8 cellular contexts compared by ENCODE assay signal in genomic region chr7:47978790-47979144, GRCh38. TPM values are rescaled to one million over a fixed set of nuclear protein-coding genes. Genes with fewer than 3 reads are reported as not detected.
DNase-seq lines count a peak whose midpoint lies in the region; ATAC-seq and TF ChIP-seq lines count a peak whose summit lies in the region.
"Had no signal": no experiment of that assay in that cellular context is flagged by ENCODE, and none has a peak within 500 bp of the region (broad histone marks: within the 10 kb centered on the region; RNA-seq: fewer than 3 reads in every experiment).

No MANE protein-coding gene starts in this region.

- intact Hi-C loops in activated T-helper 2 cell treated with anti-CD3 and anti-CD28 coated beads, Interferon-gamma antibody, Interleukin-2, Interleukin-4, amounts not matched to agents 10 μg/mL and 5 μg/mL and 100 μg/mL, durations not matched to agents 14 hours and 24 hours and 36 hours (cut with micrococcal nuclease): loop anchor here (1.0 to 10.0 kb wide), 6 partner anchors 13 to 316 kb away; partner anchors contain the start of genes C7orf57 and UPP1

- H3K9me3 Mint-ChIP-seq in activated T-helper 2 cell treated with anti-CD3 and anti-CD28 coated beads, Interferon-gamma antibody, Interleukin-2, Interleukin-4, amounts not matched to agents 10 μg/mL and 5 μg/mL and 100 μg/mL, durations not matched to agents 14 hours and 24 hours and 36 hours: peaks cover 4% of the 10 kb centered on the region
- H3K9me3 Mint-ChIP-seq in stimulated activated naive CD8-positive, alpha-beta T cell treated with anti-CD3 and anti-CD28 coated beads, Interleukin-15, amount 100 ng/mL, for 72 hours: no peaks in the 10 kb centered on the region

- H3K9me3 ChIP-seq in iPS-18c (ENCODE audit: control insufficient read depth, insufficient read depth, low read length): no peaks in the 10 kb centered on the region

- peak overlapping the region; percentile 95 for H3K27ac Mint-ChIP-seq in activated T-helper 2 cell treated with anti-CD3 and anti-CD28 coated beads, Interferon-gamma antibody, Interleukin-2, Interleukin-4, amounts not matched to agents 10 μg/mL and 5 μg/mL and 100 μg/mL, durations not matched to agents 14 hours and 24 hours and 36 hours
- H3K27ac Mint-ChIP-seq in stimulated activated naive CD8-positive, alpha-beta T cell treated with anti-CD3 and anti-CD28 coated beads, Interleukin-15, amount 100 ng/mL, for 72 hours: peak overlapping the region; percentile 96 to 99

- TF ChIP-seq CTCF in HL-60 (IDR thresholded peaks at IDR 0.05; ENCODE audit: insufficient read depth, low read length): no peak

- H3K4me3 Mint-ChIP-seq in activated T-helper 2 cell treated with anti-CD3 and anti-CD28 coated beads, Interferon-gamma antibody, Interleukin-2, Interleukin-4, amounts not matched to agents 10 μg/mL and 5 μg/mL and 100 μg/mL, durations not matched to agents 14 hours and 24 hours and 36 hours (ENCODE audit: low read depth): peak overlapping the region; percentile 90
- H3K4me3 Mint-ChIP-seq in stimulated activated naive CD8-positive, alpha-beta T cell treated with anti-CD3 and anti-CD28 coated beads, Interleukin-15, amount 100 ng/mL, for 72 hours: peak overlapping the region; percentile 87 to 94

- peaks cover 18% of the 10 kb centered on the region for H3K4me1 Mint-ChIP-seq in activated T-helper 2 cell treated with anti-CD3 and anti-CD28 coated beads, Interferon-gamma antibody, Interleukin-2, Interleukin-4, amounts not matched to agents 10 μg/mL and 5 μg/mL and 100 μg/mL, durations not matched to agents 14 hours and 24 hours and 36 hours (ENCODE audit: low read depth)
- peaks cover 40% of the 10 kb centered on the region for H3K4me1 Mint-ChIP-seq in stimulated activated naive CD8-positive, alpha-beta T cell treated with anti-CD3 and anti-CD28 coated beads, Interleukin-15, amount 100 ng/mL, for 72 hours

- H3K27ac ChIP-seq in HL-60 (replicated peaks): peak overlapping the region; percentile 89

- H3K27me3 Mint-ChIP-seq in activated T-helper 2 cell treated with anti-CD3 and anti-CD28 coated beads, Interferon-gamma antibody, Interleukin-2, Interleukin-4, amounts not matched to agents 10 μg/mL and 5 μg/mL and 100 μg/mL, durations not matched to agents 14 hours and 24 hours and 36 hours (ENCODE audit: low read depth): peaks cover 1% of the 10 kb centered on the region
- no peaks in the 10 kb centered on the region for H3K27me3 Mint-ChIP-seq in stimulated activated naive CD8-positive, alpha-beta T cell treated with anti-CD3 and anti-CD28 coated beads, Interleukin-15, amount 100 ng/mL, for 72 hours

- H3K4me3 ChIP-seq in HL-60 (replicated peaks; ENCODE audit: insufficient read depth, low read length) (peak overlapping the region; percentile 80), iPS-18c (ENCODE audit: insufficient read depth, low read depth, low read length) (peak overlapping the region; percentile 81)

- peaks cover 40% of the 10 kb centered on the region for H3K36me3 Mint-ChIP-seq in activated T-helper 2 cell treated with anti-CD3 and anti-CD28 coated beads, Interferon-gamma antibody, Interleukin-2, Interleukin-4, amounts not matched to agents 10 μg/mL and 5 μg/mL and 100 μg/mL, durations not matched to agents 14 hours and 24 hours and 36 hours (ENCODE audit: low read depth)

- no peaks in the 10 kb centered on the region for H3K27me3 ChIP-seq in HL-60 (ENCODE audit: insufficient read depth, poor library complexity, severe bottlenecking)

- DNase-seq in HL-60 (ENCODE audit: low read depth in 1 of 2, low spot score in 1 of 2) (no peak), nucleus accumbens (lab: John Stamatoyannopoulos, UW) (no peak), kidney glomerular epithelial cell (lab: John Stamatoyannopoulos, UW) (no peak)
- no peak for DNase-seq in activated T-helper 2 cell treated with anti-CD3 and anti-CD28 coated beads, Interferon-gamma antibody, Interleukin-2, Interleukin-4, amounts not matched to agents 10 μg/mL and 5 μg/mL and 100 μg/mL, durations not matched to agents 14 hours and 24 hours and 36 hours (ENCODE audit: low spot score)
- no peak for DNase-seq in stimulated activated naive CD8-positive, alpha-beta T cell treated with anti-CD3 and anti-CD28 coated beads, Interleukin-15, amount 100 ng/mL, for 72 hours

- no peak for ATAC-seq in stimulated activated naive CD8-positive, alpha-beta T cell treated with anti-CD3 and anti-CD28 coated beads, Interleukin-15, amount 100 ng/mL, for 72 hours
- ATAC-seq in GM18873 (IDR thresholded peaks at IDR 0.05; ENCODE audit: low FRiP score, unreplicated experiment): no peak

RNA-seq across cellular contexts. Expression of gene HUS1, which starts 0.6 kb away (rescaled TPM):
- total RNA-seq in activated T-helper 2 cell treated with anti-CD3 and anti-CD28 coated beads, Interferon-gamma antibody, Interleukin-2, Interleukin-4, amounts not matched to agents 10 μg/mL and 5 μg/mL and 100 μg/mL, durations not matched to agents 14 hours and 24 hours and 36 hours: 33.8 and 36.6 TPM in 2 replicates

RNA-seq across cellular contexts. Expression of gene PKD1L1, which starts 30.5 kb away (rescaled TPM):
- total RNA-seq in activated T-helper 2 cell treated with anti-CD3 and anti-CD28 coated beads, Interferon-gamma antibody, Interleukin-2, Interleukin-4, amounts not matched to agents 10 μg/mL and 5 μg/mL and 100 μg/mL, durations not matched to agents 14 hours and 24 hours and 36 hours: 0.11 and 1.1 TPM in 2 replicates

RNA-seq across cellular contexts. Expression of gene SUN3, which starts 50.1 kb away (rescaled TPM):
- total RNA-seq in activated T-helper 2 cell treated with anti-CD3 and anti-CD28 coated beads, Interferon-gamma antibody, Interleukin-2, Interleukin-4, amounts not matched to agents 10 μg/mL and 5 μg/mL and 100 μg/mL, durations not matched to agents 14 hours and 24 hours and 36 hours: not detected in 2 replicates
- total RNA-seq: dermis microvascular lymphatic vessel endothelial cell had no signal

RNA-seq across cellular contexts. Expression of gene C7orf57, which starts 56.6 kb away (rescaled TPM):
- total RNA-seq in activated T-helper 2 cell treated with anti-CD3 and anti-CD28 coated beads, Interferon-gamma antibody, Interleukin-2, Interleukin-4, amounts not matched to agents 10 μg/mL and 5 μg/mL and 100 μg/mL, durations not matched to agents 14 hours and 24 hours and 36 hours: 0.11 and 0.18 TPM in 2 replicates
